Comparison of ENCODE assay signal across 1 cellular context in the genomic region with DNA sequence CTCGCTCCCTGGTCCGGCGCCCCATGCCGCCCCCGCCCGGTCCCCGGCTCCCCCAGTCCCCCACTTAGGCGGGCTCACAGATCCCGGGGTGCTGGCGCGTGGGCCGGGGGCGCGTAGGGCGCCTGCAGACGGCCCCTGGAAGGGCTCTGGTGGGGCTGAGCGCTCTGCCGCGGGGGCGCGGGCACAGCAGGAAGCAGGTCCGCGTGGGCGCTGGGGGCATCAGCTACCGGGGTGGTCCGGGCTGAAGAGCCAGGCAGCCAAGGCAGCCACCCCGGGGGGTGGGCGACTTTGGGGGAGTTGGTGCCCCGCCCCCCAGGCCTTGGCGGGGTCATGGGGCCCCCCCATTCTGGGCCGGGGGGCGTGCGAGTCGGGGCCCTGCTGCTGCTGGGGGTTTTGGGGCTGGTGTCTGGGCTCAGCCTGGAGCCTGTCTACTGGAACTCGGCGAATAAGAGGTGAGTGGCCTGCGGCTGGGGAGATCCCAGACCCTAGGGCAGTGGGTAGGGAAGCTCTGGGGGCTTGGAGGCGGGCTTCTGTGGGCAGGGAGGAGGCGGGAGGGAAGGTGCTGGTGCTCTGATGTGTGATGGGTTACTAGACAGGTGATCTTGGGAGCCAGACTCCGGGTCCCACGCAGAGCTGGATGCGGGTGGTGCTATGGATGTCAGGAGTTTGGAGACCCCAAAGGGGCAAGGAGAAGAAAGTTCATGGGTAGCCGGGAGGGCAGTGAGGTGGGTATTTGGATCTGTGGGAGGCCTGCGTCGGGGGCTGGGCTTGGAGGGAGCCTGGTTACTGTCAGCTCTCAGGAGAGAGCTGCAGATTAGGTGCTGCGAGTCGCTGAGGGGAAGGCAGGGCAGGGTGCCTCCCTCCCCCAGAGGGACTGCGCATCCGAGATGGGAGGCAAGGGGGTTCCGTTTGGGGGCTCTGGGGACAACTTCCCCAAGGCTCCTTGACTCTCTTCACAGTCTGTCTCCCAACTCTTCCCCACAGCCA.
TF ChIP-seq lines count a peak whose summit lies in the region.

No MANE protein-coding gene starts in this region.

TF ChIP-seq in HEK293T, 16 proteins besides CTCF, POLR2A, EP300 and RAD21 (continued from another document):
- TF ChIP-seq SUZ12 (IDR thresholded peaks at IDR 0.05) (no peak), TARDBP (IDR thresholded peaks at IDR 0.05) (no peak), L3MBTL2 (conservative IDR thresholded peaks at IDR 0.05) (no peak), LEF1 (IDR thresholded peaks at IDR 0.05; ENCODE audit: borderline replicate concordance) (no peak), NFRKB (IDR thresholded peaks at IDR 0.05) (no peak), FOXA1 (IDR thresholded peaks at IDR 0.05) (no peak), BHLHE40 (IDR thresholded peaks at IDR 0.05; ENCODE audit: borderline replicate concordance) (no peak)
